ENCODE assay signal across 15 cellular contexts in genomic region chr11:12112731-12113130, GRCh38. TPM values are rescaled to one million over a fixed set of nuclear protein-coding genes. Genes with fewer than 3 reads are reported as not detected.
DNase-seq lines count a peak whose midpoint lies in the region; ATAC-seq, FAIRE-seq and TF ChIP-seq lines count a peak whose summit lies in the region.
"Had no signal": no experiment of that assay in that cellular context is flagged by ENCODE, and none has a peak within 500 bp of the region (broad histone marks: within the 10 kb centered on the region; RNA-seq: fewer than 3 reads in every experiment).

No MANE protein-coding gene starts in this region.

- 54% methylated on average over 2 of the region's 2 CpGs for WGBS in esophagus muscularis mucosa
- WGBS in sigmoid colon, 2 donors: 88 to 89% methylated on average over 2 of the region's 2 CpGs

- H3K4me1 ChIP-seq in CD8-positive, alpha-beta memory T cell (ENCODE audit: insufficient read depth, low read length): peaks cover 17% of the 10 kb centered on the region
- H3K4me1 ChIP-seq in esophagus muscularis mucosa (peaks cover 41 to 77% (median 66%) of the 10 kb centered on the region in 4 donors), sigmoid colon (peaks cover 0 to 60% (median 50%) of the 10 kb centered on the region in 4 donors)

- peaks cover 20 to 43% (median 40%) of the 10 kb centered on the region in 3 donors for H3K4me1 Mint-ChIP-seq in CD8-positive, alpha-beta memory T cell
- H3K4me1 Mint-ChIP-seq in T-helper 17 cell: peaks cover 38% of the 10 kb centered on the region

- peak overlapping the region in 5 of 7 donors; percentile 7 to 69 (median 22) for H3K4me3 Mint-ChIP-seq in CD8-positive, alpha-beta memory T cell
- H3K4me3 Mint-ChIP-seq in T-helper 17 cell: peak overlapping the region; percentile 9
- H3K4me3 Mint-ChIP-seq: nephron progenitor cell had no signal

- H3K36me3 Mint-ChIP-seq in CD8-positive, alpha-beta memory T cell: peaks cover 0 to 4% (median 0%) of the 10 kb centered on the region in 3 donors
- H3K36me3 Mint-ChIP-seq in T-helper 17 cell (ENCODE audit: low read depth): no peaks in the 10 kb centered on the region

- H3K4me3 ChIP-seq in CD8-positive, alpha-beta memory T cell (ENCODE audit: low read length): no peak overlapping the region
- H3K4me3 ChIP-seq in esophagus muscularis mucosa (peak overlapping the region; percentile 16 to 97 (median 74)), sigmoid colon (peak overlapping the region in 1 of 4 donors; percentile 3)

- TF ChIP-seq EP300 in esophagus muscularis mucosa (IDR thresholded peaks at IDR 0.05) (no peak), sigmoid colon (IDR thresholded peaks at IDR 0.05) (no peak)

- H3K27me3 ChIP-seq in CD8-positive, alpha-beta memory T cell (ENCODE audit: insufficient read depth, low read length, poor library complexity, severe bottlenecking): no peaks in the 10 kb centered on the region
- H3K27me3 ChIP-seq in esophagus muscularis mucosa: no peaks in the 10 kb centered on the region
- H3K27me3 ChIP-seq in sigmoid colon: no peaks in the 10 kb centered on the region

- no peak overlapping the region for H3K27ac ChIP-seq in CD8-positive, alpha-beta memory T cell (ENCODE audit: low read depth, low read length)
- H3K27ac ChIP-seq in esophagus muscularis mucosa (replicated peaks in 1 of 4): peak overlapping the region; percentile 92 to 98 (median 97)
- H3K27ac ChIP-seq in sigmoid colon: peak overlapping the region; percentile 92 to 98 (median 95)
- H3K27ac ChIP-seq: spleen had no signal

- no peak for ATAC-seq in T-helper 17 cell
- no peak for ATAC-seq in activated CD4-positive, CD25-positive, alpha-beta regulatory T cell treated with anti-CD3 and anti-CD28 coated beads, Interleukin-2, amount 50 U/mL, for 24 hours

- no peak for DNase-seq in CD8-positive, alpha-beta memory T cell
- DNase-seq in T-helper 17 cell: no peak
- DNase-seq in esophagus muscularis mucosa (ENCODE audit: extremely low spot score): no peak
- no peak for DNase-seq in sigmoid colon
- no peak for DNase-seq in NCI-H446 treated with DMSO at 0.1 percent for 48 hours (lab: John Stamatoyannopoulos, UW)
- no peak for DNase-seq in RCC 7860 (ENCODE audit: low spot score)
- DNase-seq: activated naive CD4-positive, alpha-beta T cell treated with anti-CD3 and anti-CD28 coated beads, Interleukin-2, amount 50 U/mL, for 16 hours; effector CD8-positive, alpha-beta T cell; GOT3; NCI-H1092 treated with DMSO at 0.1 percent for 48 hours; NCI-H510A; nephron progenitor cell; spleen had no signal

- FAIRE-seq in RCC 7860 (lab: Jason Lieb, UNC): no peak
- FAIRE-seq: HTR-8/SVneo had no signal

- TF ChIP-seq POLR2A in esophagus muscularis mucosa (IDR thresholded peaks at IDR 0.05; ENCODE audit: low read depth) (no peak), sigmoid colon (IDR thresholded peaks at IDR 0.05) (no peak)

- no peaks in the 10 kb centered on the region for H3K36me3 ChIP-seq in CD8-positive, alpha-beta memory T cell (ENCODE audit: insufficient read depth, low read length)
- H3K36me3 ChIP-seq in esophagus muscularis mucosa (no peaks in the 10 kb centered on the region), sigmoid colon (peaks cover 0 to 5% (median 0%) of the 10 kb centered on the region in 4 donors)
- H3K36me3 ChIP-seq: spleen had no signal

- no peaks in the 10 kb centered on the region for H3K9me3 ChIP-seq in CD8-positive, alpha-beta memory T cell (ENCODE audit: low read length)
- H3K9me3 ChIP-seq in T-helper 17 cell (ENCODE audit: control insufficient read depth, low read length, poor library complexity, severe bottlenecking): no peaks in the 10 kb centered on the region
- no peaks in the 10 kb centered on the region for H3K9me3 ChIP-seq in esophagus muscularis mucosa
- no peaks in the 10 kb centered on the region for H3K9me3 ChIP-seq in sigmoid colon
- H3K9me3 ChIP-seq: spleen had no signal

- TF ChIP-seq CTCF in esophagus muscularis mucosa (IDR thresholded peaks at IDR 0.05) (no peak), sigmoid colon (IDR thresholded peaks at IDR 0.05) (no peak)

- intact Hi-C loops in esophagus muscularis mucosa (cut with DNase I) (loop anchor here (5.0 kb wide), 1 partner anchor 125 kb away; no protein-coding TSS in a partner anchor), sigmoid colon (cut with DNase I) (loop anchor here (5.0 kb wide), 2 partner anchors 50 to 125 kb away; no protein-coding TSS in a partner anchor)

- H3K9me3 Mint-ChIP-seq in CD8-positive, alpha-beta memory T cell: no peaks in the 10 kb centered on the region
- H3K9me3 Mint-ChIP-seq: nephron progenitor cell had no signal

- peak overlapping the region in 3 of 8 donors; percentile 6 to 36 (median 35) for H3K27ac Mint-ChIP-seq in CD8-positive, alpha-beta memory T cell
- H3K27ac Mint-ChIP-seq in T-helper 17 cell: peak overlapping the region; percentile 32
- H3K27ac Mint-ChIP-seq: nephron progenitor cell had no signal

- no peaks in the 10 kb centered on the region for H3K27me3 Mint-ChIP-seq in CD8-positive, alpha-beta memory T cell
- no peaks in the 10 kb centered on the region for H3K27me3 Mint-ChIP-seq in T-helper 17 cell

- CTCF ChIA-PET in CD8-positive, alpha-beta memory T cell (lab: Charles Lee): no interaction called here

- POLR2A ChIA-PET in CD8-positive, alpha-beta memory T cell (lab: Charles Lee): no interaction called here

RNA-seq across cellular contexts. Expression of gene MICAL2, which starts 2.3 kb away (rescaled TPM):
- 100 to 1,000 TPM; 146 to 147 TPM for total RNA-seq in CD8-positive, alpha-beta memory T cell
- 32.4 TPM for polyA plus RNA-seq in CD8-positive, alpha-beta memory T cell
- 10 to 100 TPM; 52.0 to 66.9 TPM for total RNA-seq in T-helper 17 cell
- 100 to 1,000 TPM; 195 to 499 (median 259) TPM for total RNA-seq in esophagus muscularis mucosa
- total RNA-seq in sigmoid colon: 100 to 1,000 TPM; 115 to 145 (median 130) TPM
- 10 to 100 TPM; 36.6 to 92.2 (median 91.1) TPM for polyA plus RNA-seq in sigmoid colon
